Comparison of ENCODE assay signal across 23 cellular contexts in genomic region chrX:45309096-45309495, GRCh38.
"Had no signal": no experiment of that assay in that cellular context is flagged by ENCODE, and none has a peak within 500 bp of the region (broad histone marks: within the 10 kb centered on the region; RNA-seq: fewer than 3 reads in every experiment).

No MANE protein-coding gene starts in this region.

- ATAC-seq: activated T-cell treated with anti-CD3 and anti-CD28 coated beads, Interleukin-2, amount 50 U/mL, for 72 hours; esophagus mucosa; gastrocnemius medialis; heart right ventricle; left colon; mucosa of descending colon; naive thymus-derived CD8-positive, alpha-beta T cell had no signal

- H3K9ac ChIP-seq: parathyroid adenoma had no signal

- H3K4me1 ChIP-seq: gastrocnemius medialis, heart right ventricle, parathyroid adenoma, sigmoid colon, stomach had no signal

- H2AFZ ChIP-seq: parathyroid adenoma had no signal

- H3K27me3 ChIP-seq: cardiac muscle cell, gastrocnemius medialis, neutrophil, sigmoid colon, stomach had no signal

- FAIRE-seq: endometrium, islet of Langerhans had no signal

- DNase-seq: activated CD4-positive, alpha-beta T cell treated with anti-CD3 and anti-CD28 coated beads, Interleukin-2, amount 10 ng/mL, durations not matched to agents 24 days and 14 days; activated CD4-positive, CD25-positive, alpha-beta regulatory T cell; activated CD8-positive, alpha-beta memory T cell treated with anti-CD3 and anti-CD28 coated beads, Interleukin-2, amount 50 U/mL, for 48 hours; activated gamma-delta T cell treated with Interleukin-2 at 50 U/mL for 16 hours; activated naive CD8-positive, alpha-beta T cell treated with anti-CD3 and anti-CD28 coated beads, Interleukin-2, amount 10 ng/mL, durations not matched to agents 7 days and 5 days; activated T-cell treated with anti-CD3 and anti-CD28 coated beads, Interleukin-2, amount 50 U/mL, for 72 hours; aorta; gastrocnemius medialis; heart right ventricle; left colon; mammary epithelial cell; mucosa of descending colon; naive thymus-derived CD8-positive, alpha-beta T cell; sigmoid colon; stimulated activated CD4-positive, alpha-beta T cell treated with anti-CD3 and anti-CD28 coated beads, Interleukin-1b, Interleukin-23, amount 100 ng/mL, for 48 hours; stomach had no signal

- H3K27ac ChIP-seq: cardiac muscle cell, gastrocnemius medialis, heart right ventricle, neutrophil, parathyroid adenoma, sigmoid colon, stomach, thoracic aorta had no signal

- H3K9me3 ChIP-seq: gastrocnemius medialis, mucosa of descending colon, neutrophil, sigmoid colon, thoracic aorta had no signal

- H3K4me3 ChIP-seq: cardiac muscle cell, gastrocnemius medialis, heart right ventricle, mucosa of descending colon, sigmoid colon, stomach, thoracic aorta had no signal

- H3K36me3 ChIP-seq: cardiac muscle cell, gastrocnemius medialis, heart right ventricle, neutrophil, sigmoid colon, stomach, thoracic aorta had no signal

- H3K79me2 ChIP-seq: parathyroid adenoma had no signal
